ENCODE assay signal across 8 cellular contexts in genomic region chr11:130315354-130315970, GRCh38. TPM values are rescaled to one million over a fixed set of nuclear protein-coding genes. Genes with fewer than 3 reads are reported as not detected.
DNase-seq lines count a peak whose midpoint lies in the region; ATAC-seq, FAIRE-seq and TF ChIP-seq lines count a peak whose summit lies in the region.

No MANE protein-coding gene starts in this region.

- H3K36me3 ChIP-seq in body of pancreas (replicated peaks in 1 of 2; ENCODE audit: insufficient read depth in 1 of 2, low read depth in 2 of 2) = no peaks in the 10 kb centered on the region

- peak; percentile 38 to 46 (median 45) for DNase-seq in T-helper 17 cell
- DNase-seq in body of pancreas = peak; percentile 46 to 69 (median 54)
- DNase-seq in stimulated activated CD4-positive, alpha-beta T cell treated with anti-CD3 and anti-CD28 coated beads, Interleukin-4, amount 100 ng/mL, for 4 hours = peak; percentile 36 to 41
- DNase-seq in A172 (ENCODE audit: low spot score) = no peak
- no peak for DNase-seq in H54 (ENCODE audit: insufficient read length, low spot score)

- peak overlapping the region; percentile 93 for H3K4me3 Mint-ChIP-seq in T-helper 17 cell

- peaks cover 3% of the 10 kb centered on the region for H3K36me3 Mint-ChIP-seq in T-helper 17 cell (ENCODE audit: low read depth)

- intact Hi-C loops in body of pancreas (cut with DNase I) = loop anchor here (10.0 kb wide), 1 partner anchor 101 kb away; no protein-coding TSS in a partner anchor

- peaks cover 29% of the 10 kb centered on the region for H3K4me1 Mint-ChIP-seq in T-helper 17 cell

- peak; percentile 6 for ATAC-seq in GM18499 (IDR thresholded peaks at IDR 0.05; ENCODE audit: insufficient read depth, unreplicated experiment)
- peak; percentile 33 for ATAC-seq in HG02943 (IDR thresholded peaks at IDR 0.05; ENCODE audit: low read depth, unreplicated experiment)
- peak; percentile 29 for ATAC-seq in T-helper 17 cell
- ATAC-seq in body of pancreas = peak; percentile 16

- no peak for FAIRE-seq in H54 (lab: Jason Lieb, UNC)

- H3K27me3 Mint-ChIP-seq in T-helper 17 cell = no peaks in the 10 kb centered on the region

- H3K27ac Mint-ChIP-seq in T-helper 17 cell = peak overlapping the region; percentile 94

- H3K9me3 ChIP-seq in T-helper 17 cell (ENCODE audit: control insufficient read depth, low read length, poor library complexity, severe bottlenecking) (no peaks in the 10 kb centered on the region), body of pancreas (no peaks in the 10 kb centered on the region)

- TF ChIP-seq POLR2A in body of pancreas (IDR thresholded peaks at IDR 0.05) (no peak), H54 (IDR thresholded peaks at IDR 0.05; ENCODE audit: low read depth, low read length) (no peak)

- H3K27ac ChIP-seq in body of pancreas = peak overlapping the region; percentile 91 to 98 (median 94)
- H3K27ac ChIP-seq in layer of hippocampus (ENCODE audit: low read depth, low read length) = peak overlapping the region; percentile 48

- peak in 6 of 7 experiments; percentile 10 to 34 (median 16) for TF ChIP-seq CTCF in body of pancreas (IDR thresholded peaks at IDR 0.05)

- H3K4me3 ChIP-seq in body of pancreas = peak overlapping the region; percentile 6 to 20

- WGBS in body of pancreas, 2 donors = 19 to 20% methylated on average over 37 to 38 of the region's 38 CpGs

- no peaks in the 10 kb centered on the region for H3K27me3 ChIP-seq in body of pancreas
- H3K27me3 ChIP-seq in layer of hippocampus (ENCODE audit: control insufficient read depth, insufficient read depth, low read length) = no peaks in the 10 kb centered on the region

- H3K4me1 ChIP-seq in body of pancreas = peaks cover 59% of the 10 kb centered on the region

RNA-seq across cellular contexts. Expression of gene ZBTB44, which starts 0.7 kb away (rescaled TPM):
- 10 to 100 TPM; 47.7 to 48.1 TPM for total RNA-seq in T-helper 17 cell
- total RNA-seq in body of pancreas = 10 to 100 TPM; 25.4 to 32.9 TPM
- 10.8 and 14.5 TPM in 2 replicates for total RNA-seq in A172 (2014; rRNA removed; shearing (Covaris generic))

Comparison
In these comparisons a context has a peak if more than half of its experiments do, and no peak if none do; other contexts are left out.
1. DNase-seq: peak in T-helper 17 cell (3 of 3), body of pancreas (4 of 4) and stimulated activated CD4-positive, alpha-beta T cell treated with anti-CD3 and anti-CD28 coated beads, Interleukin-4, amount 100 ng/mL, for 4 hours (2 of 2); none in A172 (single experiment) and H54 (single experiment).
2. Peak in every context shown above with its lines, with median percentiles within 50 percentile points of each other: ATAC-seq.